3 cellular contexts compared by ENCODE assay signal in genomic region chr7:92513167-92513902, GRCh38.
A peak's percentile ranks its signal among the peaks of the same experiment; 100 is the strongest.
TF ChIP-seq lines count a peak whose summit lies in the region.

No MANE protein-coding gene starts in this region.

TF ChIP-seq in SK-N-SH treated with all-trans-retinoic acid at 6 μM for 48 hours, 23 proteins besides CTCF, POLR2A, EP300 and RAD21:
- TF ChIP-seq TSHZ2 (CRISPR knock-in tag; IDR thresholded peaks at IDR 0.05) (no peak), ZNF8 (CRISPR knock-in tag; IDR thresholded peaks at IDR 0.05) (peak; percentile 76)
TF ChIP-seq in SK-N-SH treated with all-trans-retinoic acid at 6 μM for 48 hours: peak in this region for 1.

TF ChIP-seq in SK-N-SH, 30 proteins besides CTCF, POLR2A, EP300 and RAD21:
- TF ChIP-seq, protein P1, sequence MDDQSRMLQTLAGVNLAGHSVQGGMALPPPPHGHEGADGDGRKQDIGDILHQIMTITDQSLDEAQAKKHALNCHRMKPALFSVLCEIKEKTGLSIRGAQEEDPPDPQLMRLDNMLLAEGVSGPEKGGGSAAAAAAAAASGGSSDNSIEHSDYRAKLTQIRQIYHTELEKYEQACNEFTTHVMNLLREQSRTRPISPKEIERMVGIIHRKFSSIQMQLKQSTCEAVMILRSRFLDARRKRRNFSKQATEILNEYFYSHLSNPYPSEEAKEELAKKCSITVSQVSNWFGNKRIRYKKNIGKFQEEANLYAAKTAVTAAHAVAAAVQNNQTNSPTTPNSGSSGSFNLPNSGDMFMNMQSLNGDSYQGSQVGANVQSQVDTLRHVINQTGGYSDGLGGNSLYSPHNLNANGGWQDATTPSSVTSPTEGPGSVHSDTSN (IDR thresholded peaks at IDR 0.05) = no peak
- TF ChIP-seq CHD2 (IDR thresholded peaks at IDR 0.05; ENCODE audit: low read length, partially characterized antibody) (no peak), MXI1 (IDR thresholded peaks at IDR 0.05; ENCODE audit: low read depth, low read length) (no peak)

TF ChIP-seq in GM12878, 131 proteins besides CTCF, POLR2A, EP300 and RAD21:
- TF ChIP-seq NRF1 (conservative IDR thresholded peaks at IDR 0.05; ENCODE audit: low read depth, low read length) (no peak), CHD2 (IDR thresholded peaks at IDR 0.05; ENCODE audit: borderline replicate concordance, low read depth, low read length) (no peak), HDAC6 (IDR thresholded peaks at IDR 0.05; ENCODE audit: unreplicated experiment) (no peak), ZBTB4 (CRISPR knock-in tag; IDR thresholded peaks at IDR 0.05) (no peak), BRCA1 (IDR thresholded peaks at IDR 0.05; ENCODE audit: low read depth, low read length) (no peak), KAT2A (conservative IDR thresholded peaks at IDR 0.05; ENCODE audit: control insufficient read depth, low read depth, low read length) (no peak)
